ENCODE assay signal across 2 cellular contexts in the genomic region with DNA sequence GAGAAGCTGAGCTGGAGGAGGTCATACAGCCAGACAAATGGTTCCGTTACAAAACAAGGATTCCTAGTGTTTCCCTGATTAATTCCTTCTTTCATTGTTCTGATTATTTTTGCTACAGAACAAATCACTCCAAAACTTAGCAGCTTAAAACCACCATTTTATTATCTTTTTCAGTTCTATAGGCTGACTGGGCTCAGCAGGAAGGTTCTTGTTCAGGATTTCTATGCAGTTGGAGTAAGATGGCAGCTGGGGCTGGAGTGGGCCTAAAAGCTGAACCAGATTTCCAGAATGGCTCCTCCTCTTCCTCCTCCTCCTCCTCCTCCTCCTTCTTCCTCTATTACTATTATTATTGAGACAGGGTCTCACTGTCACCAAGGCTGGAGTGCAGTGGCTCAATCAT.
TF ChIP-seq lines count a peak whose summit lies in the region.

No MANE protein-coding gene starts in this region.

TF ChIP-seq in A549, 52 proteins besides CTCF, POLR2A, EP300 and RAD21 (continued from another document):
- TF ChIP-seq MAFK (IDR thresholded peaks at IDR 0.05; ENCODE audit: partially characterized antibody) (no peak), MAZ (IDR thresholded peaks at IDR 0.05; ENCODE audit: borderline replicate concordance, low read depth, low read length) (no peak), JUNB (IDR thresholded peaks at IDR 0.05) (no peak), EHF (CRISPR knock-in tag; IDR thresholded peaks at IDR 0.05) (no peak), SMC3 (IDR thresholded peaks at IDR 0.05) (no peak)

TF ChIP-seq in GM23338, 12 proteins besides CTCF, POLR2A, EP300 and RAD21 (continued from another document):
- TF ChIP-seq, protein P1, sequence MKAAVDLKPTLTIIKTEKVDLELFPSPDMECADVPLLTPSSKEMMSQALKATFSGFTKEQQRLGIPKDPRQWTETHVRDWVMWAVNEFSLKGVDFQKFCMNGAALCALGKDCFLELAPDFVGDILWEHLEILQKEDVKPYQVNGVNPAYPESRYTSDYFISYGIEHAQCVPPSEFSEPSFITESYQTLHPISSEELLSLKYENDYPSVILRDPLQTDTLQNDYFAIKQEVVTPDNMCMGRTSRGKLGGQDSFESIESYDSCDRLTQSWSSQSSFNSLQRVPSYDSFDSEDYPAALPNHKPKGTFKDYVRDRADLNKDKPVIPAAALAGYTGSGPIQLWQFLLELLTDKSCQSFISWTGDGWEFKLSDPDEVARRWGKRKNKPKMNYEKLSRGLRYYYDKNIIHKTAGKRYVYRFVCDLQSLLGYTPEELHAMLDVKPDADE (IDR thresholded peaks at IDR 0.05), result no peak
